ENCODE assay signal across 1 cellular context in genomic region chr3:15645740-15646490, GRCh38.
TF ChIP-seq lines count a peak whose summit lies in the region.

No MANE protein-coding gene starts in this region.

TF ChIP-seq in GM23338, 12 proteins besides CTCF, POLR2A, EP300 and RAD21 (continued from another document):
- TF ChIP-seq, protein P1, sequence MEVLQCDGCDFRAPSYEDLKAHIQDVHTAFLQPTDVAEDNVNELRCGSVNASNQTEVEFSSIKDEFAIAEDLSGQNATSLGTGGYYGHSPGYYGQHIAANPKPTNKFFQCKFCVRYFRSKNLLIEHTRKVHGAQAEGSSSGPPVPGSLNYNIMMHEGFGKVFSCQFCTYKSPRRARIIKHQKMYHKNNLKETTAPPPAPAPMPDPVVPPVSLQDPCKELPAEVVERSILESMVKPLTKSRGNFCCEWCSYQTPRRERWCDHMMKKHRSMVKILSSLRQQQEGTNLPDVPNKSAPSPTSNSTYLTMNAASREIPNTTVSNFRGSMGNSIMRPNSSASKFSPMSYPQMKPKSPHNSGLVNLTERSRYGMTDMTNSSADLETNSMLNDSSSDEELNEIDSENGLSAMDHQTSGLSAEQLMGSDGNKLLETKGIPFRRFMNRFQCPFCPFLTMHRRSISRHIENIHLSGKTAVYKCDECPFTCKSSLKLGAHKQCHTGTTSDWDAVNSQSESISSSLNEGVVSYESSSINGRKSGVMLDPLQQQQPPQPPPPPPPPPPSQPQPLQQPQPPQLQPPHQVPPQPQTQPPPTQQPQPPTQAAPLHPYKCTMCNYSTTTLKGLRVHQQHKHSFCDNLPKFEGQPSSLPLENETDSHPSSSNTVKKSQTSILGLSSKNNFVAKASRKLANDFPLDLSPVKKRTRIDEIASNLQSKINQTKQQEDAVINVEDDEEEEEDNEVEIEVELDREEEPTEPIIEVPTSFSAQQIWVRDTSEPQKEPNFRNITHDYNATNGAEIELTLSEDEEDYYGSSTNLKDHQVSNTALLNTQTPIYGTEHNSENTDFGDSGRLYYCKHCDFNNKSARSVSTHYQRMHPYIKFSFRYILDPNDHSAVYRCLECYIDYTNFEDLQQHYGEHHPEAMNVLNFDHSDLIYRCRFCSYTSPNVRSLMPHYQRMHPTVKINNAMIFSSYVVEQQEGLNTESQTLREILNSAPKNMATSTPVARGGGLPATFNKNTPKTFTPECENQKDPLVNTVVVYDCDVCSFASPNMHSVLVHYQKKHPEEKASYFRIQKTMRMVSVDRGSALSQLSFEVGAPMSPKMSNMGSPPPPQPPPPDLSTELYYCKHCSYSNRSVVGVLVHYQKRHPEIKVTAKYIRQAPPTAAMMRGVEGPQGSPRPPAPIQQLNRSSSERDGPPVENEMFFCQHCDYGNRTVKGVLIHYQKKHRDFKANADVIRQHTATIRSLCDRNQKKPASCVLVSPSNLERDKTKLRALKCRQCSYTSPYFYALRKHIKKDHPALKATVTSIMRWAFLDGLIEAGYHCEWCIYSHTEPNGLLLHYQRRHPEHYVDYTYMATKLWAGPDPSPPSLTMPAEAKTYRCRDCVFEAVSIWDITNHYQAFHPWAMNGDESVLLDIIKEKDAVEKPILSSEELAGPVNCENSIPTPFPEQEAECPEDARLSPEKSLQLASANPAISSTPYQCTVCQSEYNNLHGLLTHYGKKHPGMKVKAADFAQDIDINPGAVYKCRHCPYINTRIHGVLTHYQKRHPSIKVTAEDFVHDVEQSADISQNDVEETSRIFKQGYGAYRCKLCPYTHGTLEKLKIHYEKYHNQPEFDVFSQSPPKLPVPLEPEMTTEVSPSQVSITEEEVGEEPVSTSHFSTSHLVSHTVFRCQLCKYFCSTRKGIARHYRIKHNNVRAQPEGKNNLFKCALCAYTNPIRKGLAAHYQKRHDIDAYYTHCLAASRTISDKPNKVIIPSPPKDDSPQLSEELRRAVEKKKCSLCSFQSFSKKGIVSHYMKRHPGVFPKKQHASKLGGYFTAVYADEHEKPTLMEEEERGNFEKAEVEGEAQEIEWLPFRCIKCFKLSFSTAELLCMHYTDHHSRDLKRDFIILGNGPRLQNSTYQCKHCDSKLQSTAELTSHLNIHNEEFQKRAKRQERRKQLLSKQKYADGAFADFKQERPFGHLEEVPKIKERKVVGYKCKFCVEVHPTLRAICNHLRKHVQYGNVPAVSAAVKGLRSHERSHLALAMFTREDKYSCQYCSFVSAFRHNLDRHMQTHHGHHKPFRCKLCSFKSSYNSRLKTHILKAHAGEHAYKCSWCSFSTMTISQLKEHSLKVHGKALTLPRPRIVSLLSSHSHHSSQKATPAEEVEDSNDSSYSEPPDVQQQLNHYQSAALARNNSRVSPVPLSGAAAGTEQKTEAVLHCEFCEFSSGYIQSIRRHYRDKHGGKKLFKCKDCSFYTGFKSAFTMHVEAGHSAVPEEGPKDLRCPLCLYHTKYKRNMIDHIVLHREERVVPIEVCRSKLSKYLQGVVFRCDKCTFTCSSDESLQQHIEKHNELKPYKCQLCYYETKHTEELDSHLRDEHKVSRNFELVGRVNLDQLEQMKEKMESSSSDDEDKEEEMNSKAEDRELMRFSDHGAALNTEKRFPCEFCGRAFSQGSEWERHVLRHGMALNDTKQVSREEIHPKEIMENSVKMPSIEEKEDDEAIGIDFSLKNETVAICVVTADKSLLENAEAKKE (CRISPR knock-in tag; IDR thresholded peaks at IDR 0.05): no peak
- TF ChIP-seq STAT1 (IDR thresholded peaks at IDR 0.05; ENCODE audit: unreplicated experiment): no peak
TF ChIP-seq in GM23338: peak in this region for 0.
